In the genomic region with DNA sequence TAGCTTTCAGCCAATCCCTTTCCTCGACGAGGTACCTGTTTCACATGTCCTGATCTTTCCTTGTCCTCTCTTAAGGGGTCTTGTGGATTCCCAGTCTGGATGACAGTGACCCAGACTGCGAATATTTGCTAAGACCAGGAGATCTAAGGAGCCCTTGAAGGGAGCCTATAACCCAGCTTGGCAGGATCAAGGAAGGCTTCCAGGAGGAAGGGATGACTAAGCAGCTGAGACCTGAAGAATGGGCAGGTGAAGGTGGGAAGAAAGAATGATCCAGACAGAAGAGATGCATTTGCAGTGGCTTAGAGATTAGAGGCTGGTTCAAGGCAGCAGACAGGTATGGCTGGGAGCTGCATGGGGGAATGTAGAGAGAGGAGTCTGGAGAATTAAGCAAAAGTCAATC, we compare ENCODE assay signal across 1 cellular context.
TF ChIP-seq lines count a peak whose summit lies in the region.

No MANE protein-coding gene starts in this region.

TF ChIP-seq in K562, 482 proteins besides CTCF, POLR2A, EP300 and RAD21:
- TF ChIP-seq, protein P1, sequence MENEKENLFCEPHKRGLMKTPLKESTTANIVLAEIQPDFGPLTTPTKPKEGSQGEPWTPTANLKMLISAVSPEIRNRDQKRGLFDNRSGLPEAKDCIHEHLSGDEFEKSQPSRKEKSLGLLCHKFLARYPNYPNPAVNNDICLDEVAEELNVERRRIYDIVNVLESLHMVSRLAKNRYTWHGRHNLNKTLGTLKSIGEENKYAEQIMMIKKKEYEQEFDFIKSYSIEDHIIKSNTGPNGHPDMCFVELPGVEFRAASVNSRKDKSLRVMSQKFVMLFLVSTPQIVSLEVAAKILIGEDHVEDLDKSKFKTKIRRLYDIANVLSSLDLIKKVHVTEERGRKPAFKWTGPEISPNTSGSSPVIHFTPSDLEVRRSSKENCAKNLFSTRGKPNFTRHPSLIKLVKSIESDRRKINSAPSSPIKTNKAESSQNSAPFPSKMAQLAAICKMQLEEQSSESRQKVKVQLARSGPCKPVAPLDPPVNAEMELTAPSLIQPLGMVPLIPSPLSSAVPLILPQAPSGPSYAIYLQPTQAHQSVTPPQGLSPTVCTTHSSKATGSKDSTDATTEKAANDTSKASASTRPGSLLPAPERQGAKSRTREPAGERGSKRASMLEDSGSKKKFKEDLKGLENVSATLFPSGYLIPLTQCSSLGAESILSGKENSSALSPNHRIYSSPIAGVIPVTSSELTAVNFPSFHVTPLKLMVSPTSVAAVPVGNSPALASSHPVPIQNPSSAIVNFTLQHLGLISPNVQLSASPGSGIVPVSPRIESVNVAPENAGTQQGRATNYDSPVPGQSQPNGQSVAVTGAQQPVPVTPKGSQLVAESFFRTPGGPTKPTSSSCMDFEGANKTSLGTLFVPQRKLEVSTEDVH (IDR thresholded peaks at IDR 0.05; ENCODE audit: low read depth, partially characterized antibody), result no peak
- TF ChIP-seq ZNF41 (CRISPR knock-in tag; conservative IDR thresholded peaks at IDR 0.05), result no peak
- TF ChIP-seq NCOR1 (IDR thresholded peaks at IDR 0.05), result no peak
- no peak for TF ChIP-seq HNRNPL (IDR thresholded peaks at IDR 0.05; ENCODE audit: low read depth, low read length)
- no peak for TF ChIP-seq PHF21A (IDR thresholded peaks at IDR 0.05; ENCODE audit: borderline replicate concordance, low read depth)
- no peak for TF ChIP-seq ZNF778 (CRISPR knock-in tag; IDR thresholded peaks at IDR 0.05)
- no peak for TF ChIP-seq MAFG (tag; conservative IDR thresholded peaks at IDR 0.05)
- TF ChIP-seq, protein P2, sequence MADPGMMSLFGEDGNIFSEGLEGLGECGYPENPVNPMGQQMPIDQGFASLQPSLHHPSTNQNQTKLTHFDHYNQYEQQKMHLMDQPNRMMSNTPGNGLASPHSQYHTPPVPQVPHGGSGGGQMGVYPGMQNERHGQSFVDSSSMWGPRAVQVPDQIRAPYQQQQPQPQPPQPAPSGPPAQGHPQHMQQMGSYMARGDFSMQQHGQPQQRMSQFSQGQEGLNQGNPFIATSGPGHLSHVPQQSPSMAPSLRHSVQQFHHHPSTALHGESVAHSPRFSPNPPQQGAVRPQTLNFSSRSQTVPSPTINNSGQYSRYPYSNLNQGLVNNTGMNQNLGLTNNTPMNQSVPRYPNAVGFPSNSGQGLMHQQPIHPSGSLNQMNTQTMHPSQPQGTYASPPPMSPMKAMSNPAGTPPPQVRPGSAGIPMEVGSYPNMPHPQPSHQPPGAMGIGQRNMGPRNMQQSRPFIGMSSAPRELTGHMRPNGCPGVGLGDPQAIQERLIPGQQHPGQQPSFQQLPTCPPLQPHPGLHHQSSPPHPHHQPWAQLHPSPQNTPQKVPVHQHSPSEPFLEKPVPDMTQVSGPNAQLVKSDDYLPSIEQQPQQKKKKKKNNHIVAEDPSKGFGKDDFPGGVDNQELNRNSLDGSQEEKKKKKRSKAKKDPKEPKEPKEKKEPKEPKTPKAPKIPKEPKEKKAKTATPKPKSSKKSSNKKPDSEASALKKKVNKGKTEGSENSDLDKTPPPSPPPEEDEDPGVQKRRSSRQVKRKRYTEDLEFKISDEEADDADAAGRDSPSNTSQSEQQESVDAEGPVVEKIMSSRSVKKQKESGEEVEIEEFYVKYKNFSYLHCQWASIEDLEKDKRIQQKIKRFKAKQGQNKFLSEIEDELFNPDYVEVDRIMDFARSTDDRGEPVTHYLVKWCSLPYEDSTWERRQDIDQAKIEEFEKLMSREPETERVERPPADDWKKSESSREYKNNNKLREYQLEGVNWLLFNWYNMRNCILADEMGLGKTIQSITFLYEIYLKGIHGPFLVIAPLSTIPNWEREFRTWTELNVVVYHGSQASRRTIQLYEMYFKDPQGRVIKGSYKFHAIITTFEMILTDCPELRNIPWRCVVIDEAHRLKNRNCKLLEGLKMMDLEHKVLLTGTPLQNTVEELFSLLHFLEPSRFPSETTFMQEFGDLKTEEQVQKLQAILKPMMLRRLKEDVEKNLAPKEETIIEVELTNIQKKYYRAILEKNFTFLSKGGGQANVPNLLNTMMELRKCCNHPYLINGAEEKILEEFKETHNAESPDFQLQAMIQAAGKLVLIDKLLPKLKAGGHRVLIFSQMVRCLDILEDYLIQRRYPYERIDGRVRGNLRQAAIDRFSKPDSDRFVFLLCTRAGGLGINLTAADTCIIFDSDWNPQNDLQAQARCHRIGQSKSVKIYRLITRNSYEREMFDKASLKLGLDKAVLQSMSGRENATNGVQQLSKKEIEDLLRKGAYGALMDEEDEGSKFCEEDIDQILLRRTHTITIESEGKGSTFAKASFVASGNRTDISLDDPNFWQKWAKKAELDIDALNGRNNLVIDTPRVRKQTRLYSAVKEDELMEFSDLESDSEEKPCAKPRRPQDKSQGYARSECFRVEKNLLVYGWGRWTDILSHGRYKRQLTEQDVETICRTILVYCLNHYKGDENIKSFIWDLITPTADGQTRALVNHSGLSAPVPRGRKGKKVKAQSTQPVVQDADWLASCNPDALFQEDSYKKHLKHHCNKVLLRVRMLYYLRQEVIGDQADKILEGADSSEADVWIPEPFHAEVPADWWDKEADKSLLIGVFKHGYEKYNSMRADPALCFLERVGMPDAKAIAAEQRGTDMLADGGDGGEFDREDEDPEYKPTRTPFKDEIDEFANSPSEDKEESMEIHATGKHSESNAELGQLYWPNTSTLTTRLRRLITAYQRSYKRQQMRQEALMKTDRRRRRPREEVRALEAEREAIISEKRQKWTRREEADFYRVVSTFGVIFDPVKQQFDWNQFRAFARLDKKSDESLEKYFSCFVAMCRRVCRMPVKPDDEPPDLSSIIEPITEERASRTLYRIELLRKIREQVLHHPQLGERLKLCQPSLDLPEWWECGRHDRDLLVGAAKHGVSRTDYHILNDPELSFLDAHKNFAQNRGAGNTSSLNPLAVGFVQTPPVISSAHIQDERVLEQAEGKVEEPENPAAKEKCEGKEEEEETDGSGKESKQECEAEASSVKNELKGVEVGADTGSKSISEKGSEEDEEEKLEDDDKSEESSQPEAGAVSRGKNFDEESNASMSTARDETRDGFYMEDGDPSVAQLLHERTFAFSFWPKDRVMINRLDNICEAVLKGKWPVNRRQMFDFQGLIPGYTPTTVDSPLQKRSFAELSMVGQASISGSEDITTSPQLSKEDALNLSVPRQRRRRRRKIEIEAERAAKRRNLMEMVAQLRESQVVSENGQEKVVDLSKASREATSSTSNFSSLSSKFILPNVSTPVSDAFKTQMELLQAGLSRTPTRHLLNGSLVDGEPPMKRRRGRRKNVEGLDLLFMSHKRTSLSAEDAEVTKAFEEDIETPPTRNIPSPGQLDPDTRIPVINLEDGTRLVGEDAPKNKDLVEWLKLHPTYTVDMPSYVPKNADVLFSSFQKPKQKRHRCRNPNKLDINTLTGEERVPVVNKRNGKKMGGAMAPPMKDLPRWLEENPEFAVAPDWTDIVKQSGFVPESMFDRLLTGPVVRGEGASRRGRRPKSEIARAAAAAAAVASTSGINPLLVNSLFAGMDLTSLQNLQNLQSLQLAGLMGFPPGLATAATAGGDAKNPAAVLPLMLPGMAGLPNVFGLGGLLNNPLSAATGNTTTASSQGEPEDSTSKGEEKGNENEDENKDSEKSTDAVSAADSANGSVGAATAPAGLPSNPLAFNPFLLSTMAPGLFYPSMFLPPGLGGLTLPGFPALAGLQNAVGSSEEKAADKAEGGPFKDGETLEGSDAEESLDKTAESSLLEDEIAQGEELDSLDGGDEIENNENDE (IDR thresholded peaks at IDR 0.05; ENCODE audit: low read depth, low read length), result no peak
- no peak for TF ChIP-seq THRAP3 (IDR thresholded peaks at IDR 0.05; ENCODE audit: borderline replicate concordance)
- no peak for TF ChIP-seq MYBL2 (IDR thresholded peaks at IDR 0.05; ENCODE audit: low read depth)
- TF ChIP-seq MYBL2 (CRISPR knock-in tag; IDR thresholded peaks at IDR 0.05; ENCODE audit: borderline replicate concordance), result no peak
- TF ChIP-seq NCOA2 (IDR thresholded peaks at IDR 0.05; ENCODE audit: partially characterized antibody in 2 of 2), result no peak
- TF ChIP-seq, protein P3, sequence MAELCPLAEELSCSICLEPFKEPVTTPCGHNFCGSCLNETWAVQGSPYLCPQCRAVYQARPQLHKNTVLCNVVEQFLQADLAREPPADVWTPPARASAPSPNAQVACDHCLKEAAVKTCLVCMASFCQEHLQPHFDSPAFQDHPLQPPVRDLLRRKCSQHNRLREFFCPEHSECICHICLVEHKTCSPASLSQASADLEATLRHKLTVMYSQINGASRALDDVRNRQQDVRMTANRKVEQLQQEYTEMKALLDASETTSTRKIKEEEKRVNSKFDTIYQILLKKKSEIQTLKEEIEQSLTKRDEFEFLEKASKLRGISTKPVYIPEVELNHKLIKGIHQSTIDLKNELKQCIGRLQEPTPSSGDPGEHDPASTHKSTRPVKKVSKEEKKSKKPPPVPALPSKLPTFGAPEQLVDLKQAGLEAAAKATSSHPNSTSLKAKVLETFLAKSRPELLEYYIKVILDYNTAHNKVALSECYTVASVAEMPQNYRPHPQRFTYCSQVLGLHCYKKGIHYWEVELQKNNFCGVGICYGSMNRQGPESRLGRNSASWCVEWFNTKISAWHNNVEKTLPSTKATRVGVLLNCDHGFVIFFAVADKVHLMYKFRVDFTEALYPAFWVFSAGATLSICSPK (IDR thresholded peaks at IDR 0.05; ENCODE audit: borderline replicate concordance), result no peak
- TF ChIP-seq, protein P4, sequence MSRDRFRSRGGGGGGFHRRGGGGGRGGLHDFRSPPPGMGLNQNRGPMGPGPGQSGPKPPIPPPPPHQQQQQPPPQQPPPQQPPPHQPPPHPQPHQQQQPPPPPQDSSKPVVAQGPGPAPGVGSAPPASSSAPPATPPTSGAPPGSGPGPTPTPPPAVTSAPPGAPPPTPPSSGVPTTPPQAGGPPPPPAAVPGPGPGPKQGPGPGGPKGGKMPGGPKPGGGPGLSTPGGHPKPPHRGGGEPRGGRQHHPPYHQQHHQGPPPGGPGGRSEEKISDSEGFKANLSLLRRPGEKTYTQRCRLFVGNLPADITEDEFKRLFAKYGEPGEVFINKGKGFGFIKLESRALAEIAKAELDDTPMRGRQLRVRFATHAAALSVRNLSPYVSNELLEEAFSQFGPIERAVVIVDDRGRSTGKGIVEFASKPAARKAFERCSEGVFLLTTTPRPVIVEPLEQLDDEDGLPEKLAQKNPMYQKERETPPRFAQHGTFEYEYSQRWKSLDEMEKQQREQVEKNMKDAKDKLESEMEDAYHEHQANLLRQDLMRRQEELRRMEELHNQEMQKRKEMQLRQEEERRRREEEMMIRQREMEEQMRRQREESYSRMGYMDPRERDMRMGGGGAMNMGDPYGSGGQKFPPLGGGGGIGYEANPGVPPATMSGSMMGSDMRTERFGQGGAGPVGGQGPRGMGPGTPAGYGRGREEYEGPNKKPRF (IDR thresholded peaks at IDR 0.05; ENCODE audit: low read depth, low read length), result no peak
- no peak for TF ChIP-seq SRSF3 (IDR thresholded peaks at IDR 0.05; ENCODE audit: insufficient read depth, low read length)
- no peak for TF ChIP-seq RBFOX2 (IDR thresholded peaks at IDR 0.05; ENCODE audit: low read depth, low read length)
- TF ChIP-seq, protein P5, sequence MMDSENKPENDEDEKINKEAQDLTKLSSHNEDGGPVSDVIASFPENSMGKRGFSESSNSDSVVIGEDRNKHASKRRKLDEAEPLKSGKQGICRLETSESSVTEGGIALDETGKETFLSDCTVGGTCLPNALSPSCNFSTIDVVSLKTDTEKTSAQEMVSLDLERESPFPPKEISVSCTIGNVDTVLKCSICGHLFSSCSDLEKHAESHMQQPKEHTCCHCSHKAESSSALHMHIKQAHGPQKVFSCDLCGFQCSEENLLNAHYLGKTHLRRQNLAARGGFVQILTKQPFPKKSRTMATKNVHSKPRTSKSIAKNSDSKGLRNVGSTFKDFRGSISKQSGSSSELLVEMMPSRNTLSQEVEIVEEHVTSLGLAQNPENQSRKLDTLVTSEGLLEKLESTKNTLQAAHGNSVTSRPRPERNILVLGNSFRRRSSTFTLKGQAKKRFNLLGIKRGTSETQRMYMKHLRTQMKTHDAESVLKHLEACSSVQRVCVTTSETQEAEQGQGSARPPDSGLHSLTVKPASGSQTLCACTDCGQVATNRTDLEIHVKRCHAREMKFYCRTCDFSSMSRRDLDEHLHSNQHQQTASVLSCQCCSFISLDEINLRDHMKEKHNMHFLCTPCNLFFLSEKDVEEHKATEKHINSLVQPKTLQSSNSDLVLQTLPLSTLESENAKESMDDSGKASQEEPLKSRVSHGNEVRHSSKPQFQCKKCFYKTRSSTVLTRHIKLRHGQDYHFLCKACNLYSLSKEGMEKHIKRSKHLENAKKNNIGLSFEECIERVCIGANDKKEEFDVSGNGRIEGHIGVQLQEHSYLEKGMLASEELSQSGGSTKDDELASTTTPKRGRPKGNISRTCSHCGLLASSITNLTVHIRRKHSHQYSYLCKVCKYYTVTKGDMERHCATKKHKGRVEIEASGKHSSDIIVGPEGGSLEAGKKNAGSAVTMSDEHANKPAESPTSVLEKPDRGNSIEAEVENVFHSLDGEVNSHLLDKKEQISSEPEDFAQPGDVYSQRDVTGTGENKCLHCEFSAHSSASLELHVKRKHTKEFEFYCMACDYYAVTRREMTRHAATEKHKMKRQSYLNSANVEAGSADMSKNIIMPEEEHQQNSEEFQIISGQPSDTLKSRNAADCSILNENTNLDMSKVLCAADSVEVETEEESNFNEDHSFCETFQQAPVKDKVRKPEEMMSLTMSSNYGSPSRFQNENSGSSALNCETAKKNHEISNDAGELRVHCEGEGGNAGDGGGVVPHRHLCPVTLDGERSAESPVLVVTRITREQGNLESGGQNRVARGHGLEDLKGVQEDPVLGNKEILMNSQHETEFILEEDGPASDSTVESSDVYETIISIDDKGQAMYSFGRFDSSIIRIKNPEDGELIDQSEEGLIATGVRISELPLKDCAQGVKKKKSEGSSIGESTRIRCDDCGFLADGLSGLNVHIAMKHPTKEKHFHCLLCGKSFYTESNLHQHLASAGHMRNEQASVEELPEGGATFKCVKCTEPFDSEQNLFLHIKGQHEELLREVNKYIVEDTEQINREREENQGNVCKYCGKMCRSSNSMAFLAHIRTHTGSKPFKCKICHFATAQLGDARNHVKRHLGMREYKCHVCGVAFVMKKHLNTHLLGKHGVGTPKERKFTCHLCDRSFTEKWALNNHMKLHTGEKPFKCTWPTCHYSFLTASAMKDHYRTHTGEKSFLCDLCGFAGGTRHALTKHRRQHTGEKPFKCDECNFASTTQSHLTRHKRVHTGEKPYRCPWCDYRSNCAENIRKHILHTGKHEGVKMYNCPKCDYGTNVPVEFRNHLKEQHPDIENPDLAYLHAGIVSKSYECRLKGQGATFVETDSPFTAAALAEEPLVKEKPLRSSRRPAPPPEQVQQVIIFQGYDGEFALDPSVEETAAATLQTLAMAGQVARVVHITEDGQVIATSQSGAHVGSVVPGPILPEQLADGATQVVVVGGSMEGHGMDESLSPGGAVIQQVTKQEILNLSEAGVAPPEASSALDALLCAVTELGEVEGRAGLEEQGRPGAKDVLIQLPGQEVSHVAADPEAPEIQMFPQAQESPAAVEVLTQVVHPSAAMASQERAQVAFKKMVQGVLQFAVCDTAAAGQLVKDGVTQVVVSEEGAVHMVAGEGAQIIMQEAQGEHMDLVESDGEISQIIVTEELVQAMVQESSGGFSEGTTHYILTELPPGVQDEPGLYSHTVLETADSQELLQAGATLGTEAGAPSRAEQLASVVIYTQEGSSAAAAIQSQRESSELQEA (IDR thresholded peaks at IDR 0.05; ENCODE audit: low read depth), result no peak
- TF ChIP-seq ZNF431 (CRISPR knock-in tag; IDR thresholded peaks at IDR 0.05), result no peak
